8 cellular contexts compared by ENCODE assay signal in the genomic region with DNA sequence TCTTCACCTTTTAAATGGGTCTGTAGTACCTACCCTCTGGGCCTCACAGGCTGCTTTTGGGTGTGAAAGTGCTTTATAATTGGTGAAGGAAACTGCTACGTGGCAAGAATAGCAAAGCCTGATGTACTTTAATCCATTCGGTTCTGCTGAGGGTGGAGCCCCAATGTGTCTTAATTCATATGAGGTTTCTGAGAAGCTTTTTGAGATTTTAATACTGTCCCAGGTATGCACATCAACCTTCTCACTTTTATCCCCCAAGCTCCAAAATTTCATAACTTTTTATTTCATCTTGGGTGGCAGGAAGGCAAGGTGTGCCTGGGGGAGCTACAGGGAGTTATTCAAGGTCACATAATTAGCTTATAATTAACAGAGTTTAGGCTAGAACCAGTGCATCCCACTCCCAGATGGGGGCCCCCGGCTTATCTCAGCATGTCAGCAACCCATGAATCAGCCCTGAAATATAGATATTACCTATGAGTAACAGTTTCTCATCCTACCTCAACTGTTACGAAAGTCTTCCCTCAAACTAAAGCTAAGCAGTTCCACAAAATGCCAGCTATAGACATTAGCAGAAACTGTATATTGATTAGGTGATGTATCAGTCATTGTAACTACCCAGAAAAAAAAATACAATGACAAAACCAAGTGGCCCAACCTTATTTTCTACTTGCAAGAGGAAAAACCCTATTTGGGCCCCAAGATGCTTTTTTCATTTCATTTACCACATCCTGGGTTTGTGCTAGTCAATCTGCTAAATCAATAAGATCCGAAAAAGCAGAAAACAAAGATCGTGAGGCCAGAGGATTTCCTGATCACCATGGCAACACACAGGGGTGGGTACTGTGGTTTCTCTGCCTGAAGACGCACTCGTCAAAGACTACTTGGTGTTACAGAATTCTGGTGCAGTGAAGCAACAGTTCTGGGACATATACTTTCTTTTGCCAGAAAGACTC. TPM values are rescaled to one million over a fixed set of nuclear protein-coding genes. Genes with fewer than 3 reads are reported as not detected.
DNase-seq lines count a peak whose midpoint lies in the region; ATAC-seq and TF ChIP-seq lines count a peak whose summit lies in the region.

No MANE protein-coding gene starts in this region.

- H4K20me1 ChIP-seq in HCT116 (ENCODE audit: insufficient read depth): no peaks in the 10 kb centered on the region

- no peak for TF ChIP-seq CTCF in GM12864 (IDR thresholded peaks at IDR 0.05; ENCODE audit: low read depth, low read length, missing control alignments)
- TF ChIP-seq CTCF in HCT116 (IDR thresholded peaks at IDR 0.05 in 2 of 3, conservative IDR thresholded peaks at IDR 0.05 in 1 of 3; ENCODE audit: borderline replicate concordance in 1 of 3, insufficient read depth in 1 of 3, low read depth in 2 of 3, low read length in 2 of 3): no peak

- peaks cover 100% of the 10 kb centered on the region for H3K79me2 ChIP-seq in HCT116 (ENCODE audit: insufficient read depth, low read length)

- H3K4me1 ChIP-seq in HCT116 (ENCODE audit: control insufficient read depth in 1 of 2, insufficient read depth in 2 of 2, low read length in 2 of 2): peaks cover 94 to 100% of the 10 kb centered on the region in 2 experiments

- peak; percentile 27 for ATAC-seq in HCT116

- no peak for TF ChIP-seq POLR2A in HCT116 (IDR thresholded peaks at IDR 0.05; ENCODE audit: borderline replicate concordance, extremely low read depth, insufficient read depth, insufficient read length)

- intact Hi-C loops in HCT116 (cut with micrococcal nuclease): loop anchor here (10.0 kb wide), 1 partner anchor 241 kb away; no protein-coding TSS in a partner anchor

- H3K9me3 ChIP-seq in HCT116 (ENCODE audit: control insufficient read depth in 1 of 2, insufficient read depth in 1 of 2, low read depth in 1 of 2, low read length in 2 of 2): no peaks in the 10 kb centered on the region

- H2AFZ ChIP-seq in HCT116 (ENCODE audit: low read depth, low read length, poor library complexity, severe bottlenecking): no peak overlapping the region

- H3K4me3 ChIP-seq in GM12864 (ENCODE audit: low read depth, low read length): peak overlapping the region; percentile 29; the same call in 1 of the 2 replicates
- peak overlapping the region; percentile 2 to 29; a peak in 3 of 4 replicates for H3K4me3 ChIP-seq in HCT116 (replicated peaks in 1 of 2; ENCODE audit: low read depth in 1 of 2, low read length in 2 of 2)

- POLR2A ChIA-PET in HCT116 (lab: Charles Lee): interaction anchor here (0.9 to 1.6 kb wide), 6 partner anchors 8 to 165 kb away, joined by 3 to 6 read pairs (median 4); no protein-coding TSS in a partner anchor

- no peak for TF ChIP-seq RAD21 in HCT116 (IDR thresholded peaks at IDR 0.05; ENCODE audit: low read depth)

- peak overlapping the region; percentile 89 for H3K27ac ChIP-seq in HCT116 (ENCODE audit: low read depth, low read length)
- H3K27ac ChIP-seq in substantia nigra (ENCODE audit: low read depth, low read length, poor library complexity, severe bottlenecking): no peak overlapping the region

- H3K9me2 ChIP-seq in HCT116 (ENCODE audit: insufficient read depth): no peaks in the 10 kb centered on the region

- CTCF ChIA-PET in HCT116 (lab: Charles Lee): no interaction called here

- DNase-seq in GM12864 (ENCODE audit: low read depth) (peak; percentile 98), HCT116 (ENCODE audit: low read depth, low spot score) (no peak), activated T-cell treated with anti-CD3 and anti-CD28 coated beads for 48 hours (ENCODE audit: low read depth) (peak; percentile 72), foreskin melanocyte (peak; percentile 94), substantia nigra (lab: John Stamatoyannopoulos, UW) (no peak), NCI-H1092 treated with DMSO at 0.1 percent for 48 hours (lab: John Stamatoyannopoulos, UW) (no peak)
- peak; percentile 81 for DNase-seq in NK-92 treated with Interleukin-12 subunit alpha and Interleukin-12 subunit beta, amount 100 ng/mL, for 24 hours (lab: John Stamatoyannopoulos, UW)
- DNase-seq in stimulated activated CD4-positive, alpha-beta T cell treated with anti-CD3 and anti-CD28 coated beads, Interleukin-4, amount 100 ng/mL, for 48 hours (ENCODE audit: low read depth in 2 of 2): peak; percentile 56 to 75

- peaks cover 0 to 9% of the 10 kb centered on the region in 2 experiments; a peak in 1 of 4 replicates for H3K36me3 ChIP-seq in HCT116 (ENCODE audit: control insufficient read depth in 1 of 2, insufficient read depth in 2 of 2, low read length in 2 of 2)

- peak overlapping the region; percentile 72 for H3K4me2 ChIP-seq in HCT116 (ENCODE audit: low read length)

- RAD21 ChIA-PET in HCT116 (lab: Charles Lee; ENCODE audit: low non-redundant PET in 1 of 2, low total read pairs in 2 of 2, uncharacterized antibody in 2 of 2, unreplicated experiment in 2 of 2): interaction anchor here (0.7 to 2.6 kb wide), 2 partner anchors 74 to 157 kb away, joined by 4 to 7 read pairs; no protein-coding TSS in a partner anchor

- no TSS peak for BruUV-seq in HCT116 (replicated peaks; lab: Mats Ljungman, UMichigan)

- H3K27me3 ChIP-seq in HCT116 (ENCODE audit: insufficient read depth, low read length): no peaks in the 10 kb centered on the region

- peak overlapping the region; percentile 58 for H3K9ac ChIP-seq in HCT116 (ENCODE audit: low read length)

TF ChIP-seq in HCT116, 20 proteins besides CTCF, POLR2A, EP300 and RAD21:
- TF ChIP-seq CBX3 (IDR thresholded peaks at IDR 0.05; ENCODE audit: low read depth) (0 out of 2 replicates have a peak, but pooled peaks have one; percentile 72), FOSL1 (IDR thresholded peaks at IDR 0.05; ENCODE audit: low read depth) (peak; percentile 87), ELF1 (IDR thresholded peaks at IDR 0.05; ENCODE audit: borderline replicate concordance, low read depth) (no peak), EZH2 (IDR thresholded peaks at IDR 0.05) (no peak), JUND (IDR thresholded peaks at IDR 0.05) (peak; percentile 87), TCF7L2 (IDR thresholded peaks at IDR 0.05; ENCODE audit: borderline replicate concordance, extremely low read depth, insufficient read depth, insufficient read length) (no peak), CEBPB (IDR thresholded peaks at IDR 0.05; ENCODE audit: low read depth) (peak; percentile 94), SRF (IDR thresholded peaks at IDR 0.05; ENCODE audit: low read depth) (peak; percentile 57; the same call in 1 of the 2 replicates), SP1 (IDR thresholded peaks at IDR 0.05; ENCODE audit: low read depth) (peak; percentile 80), ZFX (IDR thresholded peaks at IDR 0.05) (no peak), SIN3A (IDR thresholded peaks at IDR 0.05; ENCODE audit: low read depth) (peak; percentile 50)
- TF ChIP-seq, protein P1, sequence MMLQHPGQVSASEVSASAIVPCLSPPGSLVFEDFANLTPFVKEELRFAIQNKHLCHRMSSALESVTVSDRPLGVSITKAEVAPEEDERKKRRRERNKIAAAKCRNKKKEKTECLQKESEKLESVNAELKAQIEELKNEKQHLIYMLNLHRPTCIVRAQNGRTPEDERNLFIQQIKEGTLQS (IDR thresholded peaks at IDR 0.05): peak; percentile 37; the same call in 1 of the 2 replicates
- TF ChIP-seq, protein P2, sequence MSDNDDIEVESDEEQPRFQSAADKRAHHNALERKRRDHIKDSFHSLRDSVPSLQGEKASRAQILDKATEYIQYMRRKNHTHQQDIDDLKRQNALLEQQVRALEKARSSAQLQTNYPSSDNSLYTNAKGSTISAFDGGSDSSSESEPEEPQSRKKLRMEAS (IDR thresholded peaks at IDR 0.05): peak; percentile 37; the same call in 1 of the 2 replicates

RNA-seq across cellular contexts. Expression of a gene that starts 26.7 kb away (rescaled TPM):
- total RNA-seq in HCT116 (2021; ENCODE audit: unreplicated experiment): 742 TPM
- polyA plus RNA-seq in HCT116 (2012): 668 and 736 TPM in 2 replicates

Comparison
In these comparisons a context has a peak if more than half of its experiments do, and no peak if none do; other contexts are left out.
1. DNase-seq: peak in GM12864 (single experiment), NK-92 treated with Interleukin-12 subunit alpha and Interleukin-12 subunit beta, amount 100 ng/mL, for 24 hours (single experiment), activated T-cell treated with anti-CD3 and anti-CD28 coated beads for 48 hours (single experiment), foreskin melanocyte (single experiment) and stimulated activated CD4-positive, alpha-beta T cell treated with anti-CD3 and anti-CD28 coated beads, Interleukin-4, amount 100 ng/mL, for 48 hours (2 of 2); none in HCT116 (single experiment), substantia nigra (0 of 49) and NCI-H1092 treated with DMSO at 0.1 percent for 48 hours (single experiment).